In the genomic region with DNA sequence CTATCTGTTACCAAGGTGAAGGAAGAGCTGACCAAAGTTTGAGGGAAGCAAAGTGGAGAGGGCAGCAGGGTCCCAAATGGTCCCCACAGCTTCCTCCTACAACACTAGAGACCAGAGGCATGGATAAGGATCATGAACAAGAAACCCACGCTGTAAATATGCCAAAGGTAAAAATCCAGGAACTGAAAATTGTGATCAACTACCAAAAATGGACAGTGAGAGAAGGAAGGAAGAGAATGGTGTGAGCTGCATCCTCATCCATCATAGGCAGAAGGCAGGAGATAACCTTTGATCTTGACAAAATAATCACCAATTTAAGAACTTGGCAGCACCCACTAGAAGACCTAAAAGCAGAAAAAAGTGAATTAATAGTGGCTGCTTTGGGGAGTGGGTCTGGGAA, we compare ENCODE assay signal across 1 cellular context.
TF ChIP-seq lines count a peak whose summit lies in the region.

No MANE protein-coding gene starts in this region.

TF ChIP-seq in WTC11, 78 proteins besides CTCF, POLR2A, EP300 and RAD21 (continued from another document):
- TF ChIP-seq CDX4 (CRISPR knock-in tag; IDR thresholded peaks at IDR 0.05; ENCODE audit: borderline replicate concordance) (no peak), CREM (CRISPR knock-in tag; IDR thresholded peaks at IDR 0.05) (no peak), MXD4 (CRISPR knock-in tag; IDR thresholded peaks at IDR 0.05; ENCODE audit: borderline replicate concordance) (no peak), GABPB1 (CRISPR knock-in tag; IDR thresholded peaks at IDR 0.05) (no peak), KAT7 (CRISPR knock-in tag; IDR thresholded peaks at IDR 0.05; ENCODE audit: borderline replicate concordance) (no peak), FOXP4 (CRISPR knock-in tag; IDR thresholded peaks at IDR 0.05) (no peak), ZNF121 (CRISPR knock-in tag; IDR thresholded peaks at IDR 0.05) (no peak), ZSCAN18 (CRISPR knock-in tag; IDR thresholded peaks at IDR 0.05) (no peak), ZNF219 (CRISPR knock-in tag; IDR thresholded peaks at IDR 0.05; ENCODE audit: borderline replicate concordance) (no peak), E2F4 (CRISPR knock-in tag; IDR thresholded peaks at IDR 0.05; ENCODE audit: borderline replicate concordance, low read depth) (no peak)
